Comparison of ENCODE assay signal across 11 cellular contexts in genomic region chr16:58516768-58517107, GRCh38. TPM values are rescaled to one million over a fixed set of nuclear protein-coding genes. Genes with fewer than 3 reads are reported as not detected.
DNase-seq lines count a peak whose midpoint lies in the region; TF ChIP-seq lines count a peak whose summit lies in the region.
"Had no signal": no experiment of that assay in that cellular context is flagged by ENCODE, and none has a peak within 500 bp of the region (broad histone marks: within the 10 kb centered on the region; RNA-seq: fewer than 3 reads in every experiment).

No MANE protein-coding gene starts in this region.

- 90 to 100% methylated on average over 1 to 3 of the region's 4 CpGs for WGBS in endodermal cell (ENCODE audit: insufficient coverage in 1 of 2, insufficient read length in 1 of 2), 2 experiments

- no peak for DNase-seq in activated CD4-positive, alpha-beta T cell treated with anti-CD3 and anti-CD28 coated beads, Interleukin-2, amount 10 ng/mL, durations not matched to agents 7 days and 5 days
- no peak for DNase-seq in activated CD4-positive, alpha-beta T cell treated with anti-CD3 and anti-CD28 coated beads for 1 hour
- DNase-seq in OCI-M1 (lab: John Stamatoyannopoulos, UW) (peak; percentile 7), endodermal cell (no peak), G401 (ENCODE audit: low spot score) (no peak), foreskin fibroblast (no peak), NCI-H1092 treated with DMSO at 0.1 percent for 48 hours (lab: John Stamatoyannopoulos, UW) (no peak)
- DNase-seq: hippocampal formation, NCI-H1694 had no signal

- H3K4me3 ChIP-seq in endodermal cell (ENCODE audit: low read length) (peak overlapping the region; percentile 73), skin epidermis (peak overlapping the region in 4 of 7 experiments; percentile 85 to 95 (median 92)), foreskin fibroblast (ENCODE audit: low read depth in 1 of 2, low read length in 2 of 2) (no peak overlapping the region)

- H3K27ac Mint-ChIP-seq in activated CD4-positive, alpha-beta T cell treated with anti-CD3 and anti-CD28 coated beads, Interleukin-2, amount 10 ng/mL, durations not matched to agents 7 days and 5 days, result peak overlapping the region; percentile 21
- H3K27ac Mint-ChIP-seq in endodermal cell, result no peak overlapping the region

- TF ChIP-seq CTCF in endodermal cell (conservative IDR thresholded peaks at IDR 0.05) (no peak), foreskin fibroblast (IDR thresholded peaks at IDR 0.05; ENCODE audit: low read depth, low read length) (no peak)

- H3K9me3 Mint-ChIP-seq in activated CD4-positive, alpha-beta T cell treated with anti-CD3 and anti-CD28 coated beads, Interleukin-2, amount 10 ng/mL, durations not matched to agents 7 days and 5 days, result no peaks in the 10 kb centered on the region
- H3K9me3 Mint-ChIP-seq in endodermal cell, result no peaks in the 10 kb centered on the region

- H3K27ac ChIP-seq in endodermal cell (ENCODE audit: low read depth, low read length) (no peak overlapping the region), skin epidermis (peak overlapping the region in 2 of 21 experiments; percentile 28 to 37)
- H3K27ac ChIP-seq: colonic mucosa had no signal

- CTCF ChIA-PET in activated CD4-positive, alpha-beta T cell treated with anti-CD3 and anti-CD28 coated beads, Interleukin-2, amount 10 ng/mL, durations not matched to agents 7 days and 5 days (lab: Charles Lee), result interaction anchor here (0.6 kb wide), 1 partner anchor 32 kb away, joined by 4 read pairs; no protein-coding TSS in a partner anchor

- no peaks in the 10 kb centered on the region for H3K9me3 ChIP-seq in endodermal cell (ENCODE audit: control insufficient read depth, low read length)
- H3K9me3 ChIP-seq: colonic mucosa had no signal

- peaks cover 55% of the 10 kb centered on the region for H3K36me3 ChIP-seq in endodermal cell (ENCODE audit: control insufficient read depth, insufficient read depth, low read length)

- POLR2A ChIA-PET in activated CD4-positive, alpha-beta T cell treated with anti-CD3 and anti-CD28 coated beads, Interleukin-2, amount 10 ng/mL, durations not matched to agents 7 days and 5 days (lab: Charles Lee), result no interaction called here

- no peaks in the 10 kb centered on the region for H3K27me3 Mint-ChIP-seq in activated CD4-positive, alpha-beta T cell treated with anti-CD3 and anti-CD28 coated beads, Interleukin-2, amount 10 ng/mL, durations not matched to agents 7 days and 5 days
- H3K27me3 Mint-ChIP-seq in endodermal cell (ENCODE audit: insufficient read depth), result no peaks in the 10 kb centered on the region

- H3K36me3 Mint-ChIP-seq in activated CD4-positive, alpha-beta T cell treated with anti-CD3 and anti-CD28 coated beads, Interleukin-2, amount 10 ng/mL, durations not matched to agents 7 days and 5 days (ENCODE audit: low read depth), result peaks cover 31% of the 10 kb centered on the region
- peaks cover 52% of the 10 kb centered on the region for H3K36me3 Mint-ChIP-seq in endodermal cell (ENCODE audit: low read depth)

- H3K9ac ChIP-seq in endodermal cell (ENCODE audit: extremely low read depth, low read length, poor library complexity, severe bottlenecking), result no peak overlapping the region

- peaks cover 45% of the 10 kb centered on the region for H3K4me1 Mint-ChIP-seq in activated CD4-positive, alpha-beta T cell treated with anti-CD3 and anti-CD28 coated beads, Interleukin-2, amount 10 ng/mL, durations not matched to agents 7 days and 5 days
- H3K4me1 Mint-ChIP-seq in endodermal cell, result peaks cover 16% of the 10 kb centered on the region

- in situ Hi-C loops in G401 (cut with HindIII; ENCODE audit: low sequenced_read_pairs), result no loop called here

- peaks cover 5% of the 10 kb centered on the region for H3K4me1 ChIP-seq in endodermal cell (ENCODE audit: control insufficient read depth, insufficient read depth, low read length)

- H3K27me3 ChIP-seq in endodermal cell (ENCODE audit: control insufficient read depth, insufficient read depth, low read length, poor library complexity, severe bottlenecking), result no peaks in the 10 kb centered on the region
- H3K27me3 ChIP-seq: colonic mucosa had no signal

- peak overlapping the region; percentile 72 for H3K4me3 Mint-ChIP-seq in activated CD4-positive, alpha-beta T cell treated with anti-CD3 and anti-CD28 coated beads, Interleukin-2, amount 10 ng/mL, durations not matched to agents 7 days and 5 days
- H3K4me3 Mint-ChIP-seq in endodermal cell, result peak overlapping the region; percentile 89

RNA-seq across cellular contexts. Expression of gene SETD6, which starts 1.4 kb away (rescaled TPM):
- 10 to 100 TPM; 14.7 to 15.3 TPM for total RNA-seq in activated CD4-positive, alpha-beta T cell treated with anti-CD3 and anti-CD28 coated beads, Interleukin-2, amount 10 ng/mL, durations not matched to agents 7 days and 5 days
- 10 to 100 TPM; 37.2 to 42.3 TPM for total RNA-seq in endodermal cell
- 26.0 TPM for polyA plus RNA-seq in endodermal cell (2013, experiment 1 of 2)
- 21.5 TPM for polyA plus RNA-seq in endodermal cell (2013, experiment 2 of 2)
- total RNA-seq in G401 (2014; rRNA removed; shearing (Covaris generic)), result 18.6 and 21.3 TPM in 2 replicates

RNA-seq across cellular contexts. Expression of gene NDRG4, which starts 16.8 kb away (rescaled TPM):
- under 1 TPM; 0.69 to 0.97 TPM for total RNA-seq in activated CD4-positive, alpha-beta T cell treated with anti-CD3 and anti-CD28 coated beads, Interleukin-2, amount 10 ng/mL, durations not matched to agents 7 days and 5 days
- 10 to 100 TPM; 81.9 to 95.9 TPM for total RNA-seq in endodermal cell
- polyA plus RNA-seq in endodermal cell (2013, experiment 1 of 2), result 76.8 TPM
- polyA plus RNA-seq in endodermal cell (2013, experiment 2 of 2), result 71.1 TPM
- total RNA-seq in G401 (2014; rRNA removed; shearing (Covaris generic)), result 9.5 and 11.8 TPM in 2 replicates

Comparison
In these comparisons a context has a peak if more than half of its experiments do, and no peak if none do; other contexts are left out.
1. H3K4me3 ChIP-seq: peak in endodermal cell (single experiment) and skin epidermis (4 of 7); none in foreskin fibroblast (0 of 2).